In genomic region chr2:39142012-39142346, GRCh38 we compare ENCODE assay signal across 1 cellular context.
TF ChIP-seq lines count a peak whose summit lies in the region.

No MANE protein-coding gene starts in this region.

TF ChIP-seq in K562, 482 proteins besides CTCF, POLR2A, EP300 and RAD21 (continued from another document and continues in another):
- TF ChIP-seq, protein P1, sequence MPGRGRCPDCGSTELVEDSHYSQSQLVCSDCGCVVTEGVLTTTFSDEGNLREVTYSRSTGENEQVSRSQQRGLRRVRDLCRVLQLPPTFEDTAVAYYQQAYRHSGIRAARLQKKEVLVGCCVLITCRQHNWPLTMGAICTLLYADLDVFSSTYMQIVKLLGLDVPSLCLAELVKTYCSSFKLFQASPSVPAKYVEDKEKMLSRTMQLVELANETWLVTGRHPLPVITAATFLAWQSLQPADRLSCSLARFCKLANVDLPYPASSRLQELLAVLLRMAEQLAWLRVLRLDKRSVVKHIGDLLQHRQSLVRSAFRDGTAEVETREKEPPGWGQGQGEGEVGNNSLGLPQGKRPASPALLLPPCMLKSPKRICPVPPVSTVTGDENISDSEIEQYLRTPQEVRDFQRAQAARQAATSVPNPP (IDR thresholded peaks at IDR 0.05; ENCODE audit: borderline replicate concordance, insufficient read depth, insufficient read length) = no peak
- no peak for TF ChIP-seq ZNF780A (CRISPR knock-in tag; IDR thresholded peaks at IDR 0.05)
- TF ChIP-seq COPS2 (conservative IDR thresholded peaks at IDR 0.05) = no peak
- no peak for TF ChIP-seq FOXO4 (CRISPR knock-in tag; IDR thresholded peaks at IDR 0.05)
- TF ChIP-seq FOXA1 (IDR thresholded peaks at IDR 0.05; ENCODE audit: borderline replicate concordance) = no peak
- no peak for TF ChIP-seq USF1 (CRISPR knock-in tag; IDR thresholded peaks at IDR 0.05)
- no peak for TF ChIP-seq ZNF436 (CRISPR knock-in tag; IDR thresholded peaks at IDR 0.05)
- TF ChIP-seq SETDB1 (IDR thresholded peaks at IDR 0.05; ENCODE audit: low read length) = no peak
- TF ChIP-seq BCL6 (CRISPR knock-in tag; IDR thresholded peaks at IDR 0.05) = no peak
- TF ChIP-seq HDAC3 (IDR thresholded peaks at IDR 0.05; ENCODE audit: borderline replicate concordance, partially characterized antibody) = peak; percentile 57
- TF ChIP-seq ZFPM2 (CRISPR knock-in tag; IDR thresholded peaks at IDR 0.05) = no peak
- no peak for TF ChIP-seq ZNF316 (IDR thresholded peaks at IDR 0.05)
- TF ChIP-seq THRA (IDR thresholded peaks at IDR 0.05) = no peak
- TF ChIP-seq HNRNPH1 (optimal IDR thresholded peaks at IDR 0.05; ENCODE audit: low read depth, low read length) = no peak
- TF ChIP-seq SRSF1 (IDR thresholded peaks at IDR 0.05; ENCODE audit: low read depth, low read length) = no peak
- TF ChIP-seq GABPA (tag; conservative IDR thresholded peaks at IDR 0.05; ENCODE audit: low read depth) = no peak
- TF ChIP-seq ZBTB5 (IDR thresholded peaks at IDR 0.05) = no peak
- no peak for TF ChIP-seq HLTF (IDR thresholded peaks at IDR 0.05)
- TF ChIP-seq STAT5A (IDR thresholded peaks at IDR 0.05; ENCODE audit: borderline replicate concordance, low read length) = peak; percentile 95
- no peak for TF ChIP-seq MCM7 (IDR thresholded peaks at IDR 0.05)
- 0 out of 2 replicates have a peak, but pooled peaks have one; percentile 30 for TF ChIP-seq BHLHE40 (IDR thresholded peaks at IDR 0.05; ENCODE audit: low read length)
- TF ChIP-seq ZNF165 (CRISPR knock-in tag; IDR thresholded peaks at IDR 0.05; ENCODE audit: borderline replicate concordance) = no peak
- no peak for TF ChIP-seq ZNF668 (CRISPR knock-in tag; IDR thresholded peaks at IDR 0.05)
- TF ChIP-seq REST (CRISPR knock-in tag; IDR thresholded peaks at IDR 0.05; ENCODE audit: low read depth) = no peak
- peak; percentile 22; the same call in 1 of the 2 replicates for TF ChIP-seq ATF3 (IDR thresholded peaks at IDR 0.05)
- no peak for TF ChIP-seq ATF3 (CRISPR knock-in tag; conservative IDR thresholded peaks at IDR 0.05)
- TF ChIP-seq TAF15 (IDR thresholded peaks at IDR 0.05; ENCODE audit: low read depth, low read length) = no peak
- no peak for TF ChIP-seq HDGF (IDR thresholded peaks at IDR 0.05)
- TF ChIP-seq ATF2 (CRISPR knock-in tag; IDR thresholded peaks at IDR 0.05) = no peak
- no peak for TF ChIP-seq NUFIP1 (IDR thresholded peaks at IDR 0.05; ENCODE audit: partially characterized antibody)
- TF ChIP-seq, protein P2, sequence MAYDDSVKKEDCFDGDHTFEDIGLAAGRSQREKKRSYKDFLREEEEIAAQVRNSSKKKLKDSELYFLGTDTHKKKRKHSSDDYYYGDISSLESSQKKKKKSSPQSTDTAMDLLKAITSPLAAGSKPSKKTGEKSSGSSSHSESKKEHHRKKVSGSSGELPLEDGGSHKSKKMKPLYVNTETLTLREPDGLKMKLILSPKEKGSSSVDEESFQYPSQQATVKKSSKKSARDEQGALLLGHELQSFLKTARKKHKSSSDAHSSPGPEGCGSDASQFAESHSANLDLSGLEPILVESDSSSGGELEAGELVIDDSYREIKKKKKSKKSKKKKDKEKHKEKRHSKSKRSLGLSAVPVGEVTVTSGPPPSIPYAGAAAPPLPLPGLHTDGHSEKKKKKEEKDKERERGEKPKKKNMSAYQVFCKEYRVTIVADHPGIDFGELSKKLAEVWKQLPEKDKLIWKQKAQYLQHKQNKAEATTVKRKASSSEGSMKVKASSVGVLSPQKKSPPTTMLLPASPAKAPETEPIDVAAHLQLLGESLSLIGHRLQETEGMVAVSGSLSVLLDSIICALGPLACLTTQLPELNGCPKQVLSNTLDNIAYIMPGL (CRISPR knock-in tag; IDR thresholded peaks at IDR 0.05) = no peak
- no peak for TF ChIP-seq THAP12 (CRISPR knock-in tag; IDR thresholded peaks at IDR 0.05)
- TF ChIP-seq EZH2 (IDR thresholded peaks at IDR 0.05; ENCODE audit: borderline replicate concordance, low read depth, low read length) = no peak
- TF ChIP-seq NCOR1 (IDR thresholded peaks at IDR 0.05) = peak; percentile 75
- peak; percentile 89 for TF ChIP-seq CXXC5 (CRISPR knock-in tag; IDR thresholded peaks at IDR 0.05)
- no peak for TF ChIP-seq ETV6 (IDR thresholded peaks at IDR 0.05; ENCODE audit: borderline replicate concordance in 1 of 2, low read depth in 2 of 2, low read length in 1 of 2)
- no peak for TF ChIP-seq ETV6 (CRISPR knock-in tag; IDR thresholded peaks at IDR 0.05; ENCODE audit: borderline replicate concordance)
- no peak for TF ChIP-seq HOMEZ (CRISPR knock-in tag; IDR thresholded peaks at IDR 0.05)
- no peak for TF ChIP-seq TCF7L2 (IDR thresholded peaks at IDR 0.05; ENCODE audit: low read depth, low read length)
- peak; percentile 49 for TF ChIP-seq CBFA2T3 (IDR thresholded peaks at IDR 0.05)
- no peak for TF ChIP-seq MBD2 (IDR thresholded peaks at IDR 0.05; ENCODE audit: borderline replicate concordance, low read depth)
- TF ChIP-seq BCOR (IDR thresholded peaks at IDR 0.05) = no peak
- no peak for TF ChIP-seq ZNF384 (IDR thresholded peaks at IDR 0.05; ENCODE audit: low read depth, low read length)
- no peak for TF ChIP-seq SMC3 (conservative IDR thresholded peaks at IDR 0.05; ENCODE audit: insufficient read depth, low read depth, low read length)
- TF ChIP-seq LCOR (CRISPR knock-in tag; IDR thresholded peaks at IDR 0.05) = no peak
- TF ChIP-seq KDM1A (IDR thresholded peaks at IDR 0.05) = peak in 1 of 2 experiments; percentile 78; a peak in 3 of 4 replicates
- TF ChIP-seq ZNF175 (CRISPR knock-in tag; IDR thresholded peaks at IDR 0.05; ENCODE audit: low read depth) = no peak
- TF ChIP-seq ELF1 (tag; IDR thresholded peaks at IDR 0.05) = no peak
- TF ChIP-seq SPI1 (IDR thresholded peaks at IDR 0.05; ENCODE audit: borderline replicate concordance, low read depth, low read length) = no peak
- TF ChIP-seq KAT7 (CRISPR knock-in tag; IDR thresholded peaks at IDR 0.05; ENCODE audit: borderline replicate concordance) = no peak
